1 cellular context compared by ENCODE assay signal in genomic region chr4:8761824-8762205, GRCh38.
TF ChIP-seq lines count a peak whose summit lies in the region.

No MANE protein-coding gene starts in this region.

TF ChIP-seq in WTC11, 78 proteins besides CTCF, POLR2A, EP300 and RAD21 (continued from another document):
- no peak for TF ChIP-seq USF2 (CRISPR knock-in tag; IDR thresholded peaks at IDR 0.05)
- TF ChIP-seq MLX (CRISPR knock-in tag; IDR thresholded peaks at IDR 0.05) = no peak
- TF ChIP-seq ZSCAN18 (CRISPR knock-in tag; IDR thresholded peaks at IDR 0.05) = no peak
- TF ChIP-seq SMAD3 (CRISPR knock-in tag; IDR thresholded peaks at IDR 0.05; ENCODE audit: borderline replicate concordance) = no peak
- TF ChIP-seq ATF6 (CRISPR knock-in tag; IDR thresholded peaks at IDR 0.05) = no peak
